ENCODE assay signal across 19 cellular contexts in the genomic region with DNA sequence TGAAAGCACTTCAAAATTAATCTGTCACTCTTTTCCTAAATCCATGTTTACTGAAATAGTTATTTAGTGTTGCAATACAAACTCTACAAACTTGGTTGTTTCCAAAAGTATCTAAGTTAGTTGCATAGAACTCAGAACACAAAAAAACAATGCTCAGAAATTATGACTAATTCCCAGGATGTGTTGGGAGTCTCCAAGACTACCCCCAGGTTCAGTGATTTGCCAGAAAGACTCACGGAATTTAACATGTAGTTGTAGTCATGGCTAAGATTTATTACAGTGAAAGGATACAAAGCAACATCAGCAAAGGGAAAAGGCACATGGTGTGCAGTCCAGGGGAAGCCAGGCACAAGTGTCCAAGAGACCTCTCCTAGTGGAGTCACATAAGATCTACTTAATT.
"Had no signal": no experiment of that assay in that cellular context is flagged by ENCODE, and none has a peak within 500 bp of the region (broad histone marks: within the 10 kb centered on the region; RNA-seq: fewer than 3 reads in every experiment).

No MANE protein-coding gene starts in this region.

- H3K4me3 Mint-ChIP-seq: activated CD4-positive, alpha-beta memory T cell treated with anti-CD3 and anti-CD28 coated beads for 36 hours; activated CD4-positive, alpha-beta T cell treated with anti-CD3 and anti-CD28 coated beads for 36 hours; activated naive CD8-positive, alpha-beta T cell treated with anti-CD3 and anti-CD28 coated beads, Interleukin-2, amount 10 ng/mL, durations not matched to agents 7 days and 5 days; WTC11 had no signal

- H3K27ac Mint-ChIP-seq: activated CD4-positive, alpha-beta memory T cell treated with anti-CD3 and anti-CD28 coated beads for 36 hours; activated CD4-positive, alpha-beta T cell treated with anti-CD3 and anti-CD28 coated beads for 36 hours; activated naive CD8-positive, alpha-beta T cell treated with anti-CD3 and anti-CD28 coated beads, Interleukin-2, amount 10 ng/mL, durations not matched to agents 7 days and 5 days; WTC11 had no signal

- H3K4me1 Mint-ChIP-seq: activated CD4-positive, alpha-beta T cell treated with anti-CD3 and anti-CD28 coated beads for 36 hours; activated naive CD8-positive, alpha-beta T cell treated with anti-CD3 and anti-CD28 coated beads, Interleukin-2, amount 10 ng/mL, durations not matched to agents 7 days and 5 days; WTC11 had no signal

- DNase-seq: activated CD4-positive, alpha-beta memory T cell treated with anti-CD3 and anti-CD28 coated beads for 36 hours; activated CD4-positive, alpha-beta T cell treated with anti-CD3 and anti-CD28 coated beads for 36 hours; activated naive CD8-positive, alpha-beta T cell treated with anti-CD3 and anti-CD28 coated beads, Interleukin-2, amount 10 ng/mL, durations not matched to agents 7 days and 5 days; activated T-cell treated with anti-CD3 and anti-CD28 coated beads for 4 hours; effector CD4-positive, alpha-beta T cell; foreskin fibroblast; glutamatergic neuron; hippocampal formation; midbrain; stimulated activated CD4-positive, alpha-beta T cell treated with anti-CD3 and anti-CD28 coated beads, Interleukin-12 subunit alpha, Interleukin-12 subunit beta, amount 100 ng/mL, for 4 hours; stimulated activated CD4-positive, alpha-beta T cell treated with anti-CD3 and anti-CD28 coated beads, Interleukin-1b, Interleukin-23, amount 100 ng/mL, for 48 hours; stimulated activated naive CD4-positive, alpha-beta T cell treated with Interleukin-2 at 50 U/mL for 16 hours; thyroid gland had no signal

- H3K4me3 ChIP-seq: coronary artery, esophagus muscularis mucosa, lung, thyroid gland had no signal

- FAIRE-seq: islet of Langerhans, TTC549 had no signal

- H3K9me3 ChIP-seq: esophagus muscularis mucosa, thyroid gland had no signal

- H3K27ac ChIP-seq: coronary artery, esophagus muscularis mucosa, thyroid gland had no signal

- H3K9me3 Mint-ChIP-seq: activated CD4-positive, alpha-beta memory T cell treated with anti-CD3 and anti-CD28 coated beads for 36 hours; activated naive CD8-positive, alpha-beta T cell treated with anti-CD3 and anti-CD28 coated beads, Interleukin-2, amount 10 ng/mL, durations not matched to agents 7 days and 5 days; WTC11 had no signal

- H3K4me1 ChIP-seq: esophagus muscularis mucosa, thyroid gland had no signal

- ATAC-seq: activated CD4-positive, alpha-beta T cell treated with anti-CD3 and anti-CD28 coated beads for 36 hours; WTC11 had no signal

- H3K27me3 Mint-ChIP-seq: activated CD4-positive, alpha-beta memory T cell treated with anti-CD3 and anti-CD28 coated beads for 36 hours; activated CD4-positive, alpha-beta T cell treated with anti-CD3 and anti-CD28 coated beads for 36 hours; activated naive CD8-positive, alpha-beta T cell treated with anti-CD3 and anti-CD28 coated beads, Interleukin-2, amount 10 ng/mL, durations not matched to agents 7 days and 5 days had no signal

- H3K27me3 ChIP-seq: esophagus muscularis mucosa, thyroid gland had no signal
